In the genomic region with DNA sequence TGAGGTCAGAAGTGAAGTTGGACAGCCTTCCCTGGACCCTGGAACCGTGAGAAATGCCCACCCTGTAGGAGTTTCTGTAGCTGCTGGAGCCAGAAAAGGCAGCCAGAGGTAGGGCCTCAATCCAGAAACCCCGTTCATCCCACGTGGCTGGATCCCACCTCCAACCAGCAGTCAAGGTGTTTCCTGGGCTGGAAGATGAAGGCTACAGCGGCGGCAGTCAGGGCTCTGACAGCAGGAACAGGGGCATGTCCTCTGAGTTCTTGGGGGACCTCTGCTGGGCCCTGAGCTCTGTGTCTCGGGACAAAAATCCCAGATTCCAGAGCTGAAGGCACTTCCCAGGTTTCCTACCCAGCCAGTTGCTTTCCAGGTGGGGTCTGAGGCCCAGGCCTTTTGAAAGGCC, we compare ENCODE assay signal across 17 cellular contexts.
DNase-seq lines count a peak whose midpoint lies in the region; ATAC-seq and TF ChIP-seq lines count a peak whose summit lies in the region.
"Had no signal": no experiment of that assay in that cellular context is flagged by ENCODE, and none has a peak within 500 bp of the region (broad histone marks: within the 10 kb centered on the region; RNA-seq: fewer than 3 reads in every experiment).

No MANE protein-coding gene starts in this region.

- H3K4me1 ChIP-seq in esophagus squamous epithelium (peaks cover 0 to 27% (median 2%) of the 10 kb centered on the region in 3 donors), trophoblast cell (ENCODE audit: control insufficient read depth in 1 of 2, insufficient read depth in 2 of 2, low read length in 2 of 2) (peaks cover 10 to 22% of the 10 kb centered on the region in 2 experiments), stomach (peaks cover 0 to 24% (median 2%) of the 10 kb centered on the region in 4 donors)

- no peak overlapping the region for H3K18ac ChIP-seq in trophoblast cell (ENCODE audit: low read length)

- peaks cover 2% of the 10 kb centered on the region for H3K79me2 ChIP-seq in trophoblast cell (ENCODE audit: control insufficient read depth, insufficient read depth, low read length, poor library complexity)

- peaks cover 4% of the 10 kb centered on the region for H3K9me3 Mint-ChIP-seq in activated CD8-positive, alpha-beta memory T cell treated with anti-CD3 and anti-CD28 coated beads, Interleukin-2, amount 10 ng/mL, durations not matched to agents 7 days and 5 days (ENCODE audit: low read depth)

- POLR2A ChIA-PET in RWPE1 (lab: Yijun Ruan, JAX; ENCODE audit: low non-redundant PET): no interaction called here

- no peak for TF ChIP-seq CTCF in RWPE1 (conservative IDR thresholded peaks at IDR 0.05; ENCODE audit: low read depth)
- TF ChIP-seq CTCF in esophagus squamous epithelium (IDR thresholded peaks at IDR 0.05): no peak
- TF ChIP-seq CTCF in stomach (IDR thresholded peaks at IDR 0.05): no peak

- peak overlapping the region; percentile 33 for H3K14ac ChIP-seq in trophoblast cell (ENCODE audit: low read length)

- H3K4ac ChIP-seq in trophoblast cell (ENCODE audit: low read depth, low read length): no peak overlapping the region

- WGBS in esophagus squamous epithelium, 2 donors: 72 to 86% methylated on average over 1 to 5 of the region's 6 CpGs
- WGBS in trophoblast cell (ENCODE audit: extremely low coverage, insufficient coverage, insufficient read length): no CpG with 5 or more reads among the region's 6 CpGs
- WGBS in stomach, 5 donors: 75 to 79% (median 76%) methylated on average over 6 of the region's 6 CpGs

- H2BK5ac ChIP-seq in trophoblast cell (ENCODE audit: low read depth, low read length, poor library complexity): no peak overlapping the region

- H3K9me3 ChIP-seq in esophagus squamous epithelium (peaks cover 0 to 6% (median 4%) of the 10 kb centered on the region in 3 donors), trophoblast cell (ENCODE audit: insufficient read depth, low read depth, low read length) (peaks cover 8% of the 10 kb centered on the region), stomach (peaks cover 0 to 11% (median 7%) of the 10 kb centered on the region in 4 donors)

- no peaks in the 10 kb centered on the region for H3K4me1 Mint-ChIP-seq in activated CD8-positive, alpha-beta memory T cell treated with anti-CD3 and anti-CD28 coated beads, Interleukin-2, amount 10 ng/mL, durations not matched to agents 7 days and 5 days
- H3K4me1 Mint-ChIP-seq: IgD-negative memory B cell had no signal

- peak overlapping the region; percentile 73 for H4K91ac ChIP-seq in trophoblast cell (ENCODE audit: low read depth, low read length)

- no peak for TF ChIP-seq EP300 in stomach (IDR thresholded peaks at IDR 0.05)

- H3K27ac Mint-ChIP-seq in activated CD8-positive, alpha-beta memory T cell treated with anti-CD3 and anti-CD28 coated beads, Interleukin-2, amount 10 ng/mL, durations not matched to agents 7 days and 5 days: no peak overlapping the region
- H3K27ac Mint-ChIP-seq: CD8-positive, alpha-beta T cell; IgD-negative memory B cell had no signal

- H2BK12ac ChIP-seq in trophoblast cell (ENCODE audit: low read length): peak overlapping the region; percentile 64

- no peak overlapping the region for H2AFZ ChIP-seq in trophoblast cell (ENCODE audit: insufficient read depth, low read length, poor library complexity)

- no peak overlapping the region for H4K12ac ChIP-seq in trophoblast cell (ENCODE audit: low read depth, low read length)

- ATAC-seq in activated CD8-positive, alpha-beta memory T cell treated with anti-CD3 and anti-CD28 coated beads, Interleukin-2, amount 10 ng/mL, durations not matched to agents 7 days and 5 days: no peak
- ATAC-seq in GM19035 (IDR thresholded peaks at IDR 0.05; ENCODE audit: unreplicated experiment): no peak
- ATAC-seq: CD8-positive, alpha-beta T cell had no signal

- H3K27me3 ChIP-seq in esophagus squamous epithelium (no peaks in the 10 kb centered on the region), trophoblast cell (ENCODE audit: insufficient read depth, low read length) (no peaks in the 10 kb centered on the region), stomach (no peaks in the 10 kb centered on the region)

- no peak overlapping the region for H3K9ac ChIP-seq in trophoblast cell (ENCODE audit: low read length)

- no peak overlapping the region for H2AK5ac ChIP-seq in trophoblast cell (ENCODE audit: low read length)

- peaks cover 2% of the 10 kb centered on the region for H3K36me3 Mint-ChIP-seq in activated CD8-positive, alpha-beta memory T cell treated with anti-CD3 and anti-CD28 coated beads, Interleukin-2, amount 10 ng/mL, durations not matched to agents 7 days and 5 days
- H3K36me3 Mint-ChIP-seq: CD8-positive, alpha-beta T cell had no signal

- intact Hi-C loops in esophagus squamous epithelium (cut with DNase I): no loop called here
- intact Hi-C loops in stomach (cut with DNase I; ENCODE audit: low total_unique reads): no loop called here

- H3K4me3 ChIP-seq in esophagus squamous epithelium (no peak overlapping the region), trophoblast cell (ENCODE audit: low read depth, low read length) (no peak overlapping the region), stomach (no peak overlapping the region)

- peak overlapping the region; percentile 68 for H3K27ac ChIP-seq in RWPE1
- peak overlapping the region; percentile 49 to 87 (median 67) for H3K27ac ChIP-seq in esophagus squamous epithelium
- H3K27ac ChIP-seq in trophoblast cell (ENCODE audit: low read depth, low read length): no peak overlapping the region
- H3K27ac ChIP-seq in stomach: peak overlapping the region in 3 of 5 donors; percentile 74 to 91 (median 77)

- H3K4me3 Mint-ChIP-seq in activated CD8-positive, alpha-beta memory T cell treated with anti-CD3 and anti-CD28 coated beads, Interleukin-2, amount 10 ng/mL, durations not matched to agents 7 days and 5 days: no peak overlapping the region
- H3K4me3 Mint-ChIP-seq: CD8-positive, alpha-beta T cell; H9; IgD-negative memory B cell had no signal

- H3K23ac ChIP-seq in trophoblast cell (ENCODE audit: low read length): no peak overlapping the region

- H3K79me1 ChIP-seq in trophoblast cell (ENCODE audit: low read length): peaks cover 15% of the 10 kb centered on the region

- H3K36me3 ChIP-seq in esophagus squamous epithelium (no peaks in the 10 kb centered on the region), trophoblast cell (ENCODE audit: control insufficient read depth in 1 of 2, insufficient read depth in 2 of 2, low read length in 2 of 2) (no peaks in the 10 kb centered on the region), stomach (no peaks in the 10 kb centered on the region)

- CTCF ChIA-PET in RWPE1 (lab: Yijun Ruan, JAX): no interaction called here
- CTCF ChIA-PET in activated CD8-positive, alpha-beta memory T cell treated with anti-CD3 and anti-CD28 coated beads, Interleukin-2, amount 10 ng/mL, durations not matched to agents 7 days and 5 days (lab: Charles Lee): no interaction called here

- no peak overlapping the region for H2BK120ac ChIP-seq in trophoblast cell (ENCODE audit: insufficient read depth, low read length, poor library complexity)

- H4K8ac ChIP-seq in trophoblast cell (ENCODE audit: low read depth, low read length): no peak overlapping the region

- TF ChIP-seq POLR2A in esophagus squamous epithelium (IDR thresholded peaks at IDR 0.05): no peak
- TF ChIP-seq POLR2A in stomach (IDR thresholded peaks at IDR 0.05): no peak

- H3K27me3 Mint-ChIP-seq in activated CD8-positive, alpha-beta memory T cell treated with anti-CD3 and anti-CD28 coated beads, Interleukin-2, amount 10 ng/mL, durations not matched to agents 7 days and 5 days: peaks cover 11% of the 10 kb centered on the region
- H3K27me3 Mint-ChIP-seq: IgD-negative memory B cell had no signal

- no peak overlapping the region for H3K4me2 ChIP-seq in trophoblast cell (ENCODE audit: low read length)

- DNase-seq in RWPE1 (ENCODE audit: low spot score) (no peak), esophagus squamous epithelium (lab: John Stamatoyannopoulos, UW) (no peak), trophoblast cell (no peak), stomach (no peak), activated gamma-delta T cell (lab: John Stamatoyannopoulos, UW) (no peak)
- no peak for DNase-seq in activated CD8-positive, alpha-beta memory T cell treated with anti-CD3 and anti-CD28 coated beads, Interleukin-2, amount 10 ng/mL, durations not matched to agents 7 days and 5 days
- DNase-seq in activated naive CD4-positive, alpha-beta T cell treated with Interleukin-2 at 50 U/mL for 16 hours: no peak
- DNase-seq: CD8-positive, alpha-beta T cell; H9; Kasumi-1; NCI-H1105; NCI-H1694; NCI-H2107; NCI-H2227 treated with DMSO at 0.1 percent for 48 hours; NCI-H524 had no signal
